Comparison of ENCODE assay signal across 8 cellular contexts in the genomic region with DNA sequence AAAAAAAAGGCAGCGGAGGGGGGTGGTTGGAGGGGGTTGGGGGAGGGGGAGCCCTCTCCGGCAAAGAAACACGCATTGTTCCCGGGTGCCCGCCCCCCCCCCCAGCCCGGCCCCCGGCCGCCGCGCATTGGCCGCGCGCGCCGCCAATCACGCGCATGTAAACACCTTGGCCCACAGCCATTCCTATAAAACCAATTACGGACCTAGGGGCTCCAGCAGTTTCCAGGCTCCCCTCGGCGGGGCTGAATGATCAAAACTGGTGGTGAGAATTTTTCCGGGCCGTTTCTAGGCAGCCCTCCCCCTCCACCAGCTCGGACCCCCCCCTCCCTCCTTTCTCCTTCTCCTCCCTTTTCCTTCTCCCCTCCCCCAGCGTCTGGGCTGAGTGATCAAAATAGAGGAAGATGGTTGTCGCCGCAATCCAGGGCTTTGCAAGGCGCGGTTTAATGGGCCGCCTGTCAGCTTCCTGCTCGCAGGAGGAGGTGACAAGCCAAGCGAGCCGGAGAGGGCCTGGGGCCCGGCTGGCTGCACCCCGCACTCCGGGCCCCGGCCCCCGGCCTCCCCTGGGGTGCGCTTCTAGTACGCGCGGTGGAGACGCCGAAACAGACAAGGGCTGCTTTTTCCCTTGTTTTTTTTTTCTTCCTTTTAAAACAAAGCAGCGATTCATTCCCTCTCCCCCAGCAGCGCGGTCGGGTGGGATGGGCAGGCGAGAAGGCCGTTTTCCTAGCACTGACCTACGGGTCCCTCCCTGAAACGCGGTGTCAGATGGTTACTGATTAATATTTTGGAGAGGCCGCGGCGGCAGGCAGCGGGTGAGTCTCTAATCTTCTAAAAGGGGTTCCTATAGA. TPM values are rescaled to one million over a fixed set of nuclear protein-coding genes. Genes with fewer than 3 reads are reported as not detected.
DNase-seq lines count a peak whose midpoint lies in the region; ATAC-seq and TF ChIP-seq lines count a peak whose summit lies in the region.

No MANE protein-coding gene starts in this region.

- no peak overlapping the region for H3K4me3 ChIP-seq in CD4-positive, CD25-positive, alpha-beta regulatory T cell (ENCODE audit: low read depth, low read length)
- H3K4me3 ChIP-seq in epithelial cell of esophagus (ENCODE audit: low read length) (peak overlapping the region; percentile 82), stomach (peak overlapping the region; percentile 63 to 93 (median 82))

- H3K27ac Mint-ChIP-seq in CD4-positive, CD25-positive, alpha-beta regulatory T cell, result peak overlapping the region in 2 of 3 donors; percentile 39 to 82

- TF ChIP-seq POLR2A in stomach (IDR thresholded peaks at IDR 0.05), result no peak

- no peaks in the 10 kb centered on the region for H3K9me3 ChIP-seq in CD4-positive, CD25-positive, alpha-beta regulatory T cell (ENCODE audit: control insufficient read depth in 2 of 2, low read length in 2 of 2)
- no peaks in the 10 kb centered on the region for H3K9me3 ChIP-seq in stomach

- H3K27ac ChIP-seq in CD4-positive, CD25-positive, alpha-beta regulatory T cell (ENCODE audit: insufficient read depth, low read length, poor library complexity, severe bottlenecking), result no peak overlapping the region
- H3K27ac ChIP-seq in stomach, result peak overlapping the region; percentile 94 to 100 (median 99)

- H3K4me1 Mint-ChIP-seq in CD4-positive, CD25-positive, alpha-beta regulatory T cell, result peaks cover 0 to 63% (median 10%) of the 10 kb centered on the region in 4 donors

- H3K4me3 Mint-ChIP-seq in CD4-positive, CD25-positive, alpha-beta regulatory T cell, result peak overlapping the region; percentile 86 to 90 (median 88)

- TF ChIP-seq CTCF in epithelial cell of esophagus (IDR thresholded peaks at IDR 0.05; ENCODE audit: insufficient read depth, low read depth, low read length, missing control alignments), result no peak
- no peak for TF ChIP-seq CTCF in stomach (IDR thresholded peaks at IDR 0.05)

- DNase-seq in CD4-positive, CD25-positive, alpha-beta regulatory T cell, result peak in 2 of 3 donors; percentile 34 to 42
- DNase-seq in NCI-H345 treated with DMSO at 0.1 percent for 48 hours (lab: John Stamatoyannopoulos, UW; ENCODE audit: unreplicated experiment) (peak; percentile 96), epithelial cell of esophagus (ENCODE audit: low read depth) (peak; percentile 99), medulla oblongata (ENCODE audit: extremely low spot score) (peak; percentile 99), stomach (peak; percentile 96)
- peak; percentile 65 for DNase-seq in activated CD4-positive, alpha-beta T cell treated with anti-CD3 and anti-CD28 coated beads for 48 hours

- peaks cover 0 to 5% (median 0%) of the 10 kb centered on the region in 7 donors for H3K9me3 Mint-ChIP-seq in CD4-positive, CD25-positive, alpha-beta regulatory T cell

- TF ChIP-seq EP300 in stomach (IDR thresholded peaks at IDR 0.05), result no peak

- no peaks in the 10 kb centered on the region for H3K36me3 ChIP-seq in CD4-positive, CD25-positive, alpha-beta regulatory T cell (ENCODE audit: control insufficient read depth, insufficient read depth, low read length)
- no peaks in the 10 kb centered on the region for H3K36me3 ChIP-seq in stomach

- H3K27me3 ChIP-seq in CD4-positive, CD25-positive, alpha-beta regulatory T cell (ENCODE audit: control insufficient read depth, insufficient read depth, low read length), result peaks cover 9% of the 10 kb centered on the region
- peaks cover 0 to 14% (median 0%) of the 10 kb centered on the region in 3 donors for H3K27me3 ChIP-seq in stomach

- peak; percentile 21 to 33 for ATAC-seq in CD4-positive, CD25-positive, alpha-beta regulatory T cell (ENCODE audit: low read depth in 2 of 2)
- ATAC-seq in HG02798 (IDR thresholded peaks at IDR 0.05; ENCODE audit: poor library complexity, unreplicated experiment) (peak; percentile 36), GM21367 (IDR thresholded peaks at IDR 0.05; ENCODE audit: unreplicated experiment) (no peak)

- H3K27me3 Mint-ChIP-seq in CD4-positive, CD25-positive, alpha-beta regulatory T cell, result peaks cover 76% of the 10 kb centered on the region

- intact Hi-C loops in stomach (cut with DNase I; ENCODE audit: low total_unique reads), result no loop called here

- H3K36me3 Mint-ChIP-seq in CD4-positive, CD25-positive, alpha-beta regulatory T cell, result no peaks in the 10 kb centered on the region

- H3K4me1 ChIP-seq in CD4-positive, CD25-positive, alpha-beta regulatory T cell (ENCODE audit: control insufficient read depth, insufficient read depth, low read length, poor library complexity, severe bottlenecking), result peaks cover 84% of the 10 kb centered on the region
- peaks cover 13 to 30% (median 24%) of the 10 kb centered on the region in 4 donors for H3K4me1 ChIP-seq in stomach

- WGBS in stomach, 5 donors, result 1 to 2% (median 1%) methylated on average over 51 to 56 of the region's 56 CpGs

RNA-seq across cellular contexts. Expression of a gene that starts 0.4 kb away (rescaled TPM):
- 80.1 TPM for total RNA-seq in CD4-positive, CD25-positive, alpha-beta regulatory T cell
- under 1 TPM; 0.17 to 0.78 (median 0.59) TPM for polyA plus RNA-seq in CD4-positive, CD25-positive, alpha-beta regulatory T cell
- 100 to 1,000 TPM in 3 of 5 donors, 10 to 100 TPM in 2; 72.5 to 463 (median 108) TPM for total RNA-seq in stomach
- 10 to 100 TPM in 2 of 3 donors, 1 to 10 TPM in 1; 8.5 to 29.4 (median 11.2) TPM for polyA plus RNA-seq in stomach

Comparison
In these comparisons a context has a peak if more than half of its experiments do, and no peak if none do; other contexts are left out.
1. DNase-seq: peak in every context shown above with its lines; median percentile 99 in epithelial cell of esophagus; 99 in medulla oblongata; 96 in NCI-H345 treated with DMSO at 0.1 percent for 48 hours; 96 in stomach; 65 in activated CD4-positive, alpha-beta T cell treated with anti-CD3 and anti-CD28 coated beads for 48 hours; 38 in CD4-positive, CD25-positive, alpha-beta regulatory T cell.